ENCODE assay signal across 1 cellular context in genomic region chr17:81706757-81707624, GRCh38.
TF ChIP-seq lines count a peak whose summit lies in the region.

No MANE protein-coding gene starts in this region.

TF ChIP-seq in HepG2, 621 proteins besides CTCF, POLR2A, EP300 and RAD21:
- TF ChIP-seq AGO2 (optimal IDR thresholded peaks at IDR 0.05; ENCODE audit: low read depth, low read length) (peak; percentile 93), ZNF556 (CRISPR knock-in tag; IDR thresholded peaks at IDR 0.05; ENCODE audit: borderline replicate concordance) (no peak), HOXD1 (CRISPR knock-in tag; IDR thresholded peaks at IDR 0.05) (no peak), ZBTB34 (CRISPR knock-in tag; IDR thresholded peaks at IDR 0.05) (peak; percentile 29; the same call in 1 of the 2 replicates), ZNF138 (CRISPR knock-in tag; IDR thresholded peaks at IDR 0.05; ENCODE audit: low read depth) (no peak), NCOR1 (IDR thresholded peaks at IDR 0.05; ENCODE audit: borderline replicate concordance, low read length) (no peak), RBM39 (IDR thresholded peaks at IDR 0.05; ENCODE audit: low read depth, low read length, poor library complexity, severe bottlenecking) (peak; percentile 48), ZNF430 (CRISPR knock-in tag; IDR thresholded peaks at IDR 0.05) (no peak), PRPF4 (IDR thresholded peaks at IDR 0.05; ENCODE audit: low read depth, low read length, poor library complexity, severe bottlenecking) (no peak), RBFOX2 (IDR thresholded peaks at IDR 0.05; ENCODE audit: low read depth, low read length) (peak; percentile 82), CAMTA2 (CRISPR knock-in tag; IDR thresholded peaks at IDR 0.05; ENCODE audit: borderline replicate concordance) (no peak), THRA (CRISPR knock-in tag; IDR thresholded peaks at IDR 0.05; ENCODE audit: borderline replicate concordance) (no peak), ZNF263 (CRISPR knock-in tag; IDR thresholded peaks at IDR 0.05) (no peak), MIER3 (CRISPR knock-in tag; IDR thresholded peaks at IDR 0.05; ENCODE audit: borderline replicate concordance) (no peak), ZBTB33 (CRISPR knock-in tag; IDR thresholded peaks at IDR 0.05) (peak; percentile 91), MLLT10 (CRISPR knock-in tag; IDR thresholded peaks at IDR 0.05) (no peak), MAFG (CRISPR knock-in tag; IDR thresholded peaks at IDR 0.05) (no peak), ZNF281 (CRISPR knock-in tag; IDR thresholded peaks at IDR 0.05; ENCODE audit: borderline replicate concordance) (no peak), REXO4 (CRISPR knock-in tag; IDR thresholded peaks at IDR 0.05; ENCODE audit: borderline replicate concordance) (no peak), NFATC3 (CRISPR knock-in tag; IDR thresholded peaks at IDR 0.05) (no peak), NR2C2 (CRISPR knock-in tag; IDR thresholded peaks at IDR 0.05; ENCODE audit: borderline replicate concordance) (no peak), HNRNPK (IDR thresholded peaks at IDR 0.05; ENCODE audit: low read depth, low read length, poor library complexity, severe bottlenecking) (peak; percentile 16), KLF6 (CRISPR knock-in tag; IDR thresholded peaks at IDR 0.05) (no peak), HNRNPLL (IDR thresholded peaks at IDR 0.05; ENCODE audit: low read depth, low read length, poor library complexity, severe bottlenecking) (peak; percentile 24), ZNF629 (CRISPR knock-in tag; conservative IDR thresholded peaks at IDR 0.05) (no peak), GATAD2A (CRISPR knock-in tag; IDR thresholded peaks at IDR 0.05) (no peak), ZNF652 (CRISPR knock-in tag; IDR thresholded peaks at IDR 0.05; ENCODE audit: borderline replicate concordance, low read depth) (no peak), ZNF326 (CRISPR knock-in tag; IDR thresholded peaks at IDR 0.05; ENCODE audit: borderline replicate concordance) (no peak), ZNF441 (CRISPR knock-in tag; IDR thresholded peaks at IDR 0.05; ENCODE audit: borderline replicate concordance) (no peak), BATF2 (CRISPR knock-in tag; IDR thresholded peaks at IDR 0.05) (0 out of 2 replicates have a peak, but pooled peaks have one; percentile 1)
